ENCODE assay signal across 1 cellular context in genomic region chr11:102226702-102227101, GRCh38.
TF ChIP-seq lines count a peak whose summit lies in the region.

No MANE protein-coding gene starts in this region.

TF ChIP-seq in K562, 482 proteins besides CTCF, POLR2A, EP300 and RAD21 (continued from another document):
- TF ChIP-seq CREB3 (tag; conservative IDR thresholded peaks at IDR 0.05; ENCODE audit: low read depth) (no peak), ZBTB43 (CRISPR knock-in tag; IDR thresholded peaks at IDR 0.05) (no peak), DPF2 (IDR thresholded peaks at IDR 0.05) (peak; percentile 48; the same call in 1 of the 2 replicates), DIDO1 (tag; IDR thresholded peaks at IDR 0.05; ENCODE audit: low read depth) (no peak), GABPB2 (CRISPR knock-in tag; conservative IDR thresholded peaks at IDR 0.05) (no peak), KAT2B (IDR thresholded peaks at IDR 0.05; ENCODE audit: low read depth, low read length) (no peak), MITF (IDR thresholded peaks at IDR 0.05) (no peak), ZC3H11A (IDR thresholded peaks at IDR 0.05; ENCODE audit: low read depth, low read length) (no peak), PPARD (CRISPR knock-in tag; IDR thresholded peaks at IDR 0.05) (no peak), ZNF699 (CRISPR knock-in tag; IDR thresholded peaks at IDR 0.05; ENCODE audit: insufficient replicate concordance) (no peak), NFE2 (IDR thresholded peaks at IDR 0.05; ENCODE audit: low read depth) (peak; percentile 63), MCM3 (IDR thresholded peaks at IDR 0.05) (no peak), DNMT1 (IDR thresholded peaks at IDR 0.05) (no peak), TCF7 (IDR thresholded peaks at IDR 0.05; ENCODE audit: borderline replicate concordance) (no peak), C11orf30 (IDR thresholded peaks at IDR 0.05; ENCODE audit: low read depth) (peak; percentile 35; the same call in 1 of the 2 replicates), JUND (IDR thresholded peaks at IDR 0.05; ENCODE audit: borderline replicate concordance, low read depth, low read length) (peak; percentile 74), JUND (tag; IDR thresholded peaks at IDR 0.05; ENCODE audit: borderline replicate concordance, low read depth, low read length) (peak; percentile 68), BCOR (IDR thresholded peaks at IDR 0.05) (no peak), MTA3 (IDR thresholded peaks at IDR 0.05; ENCODE audit: borderline replicate concordance) (no peak), NR4A1 (CRISPR knock-in tag; IDR thresholded peaks at IDR 0.05) (no peak), NR4A1 (tag; IDR thresholded peaks at IDR 0.05) (no peak), GABPB1 (CRISPR knock-in tag; IDR thresholded peaks at IDR 0.05) (no peak), ATF3 (IDR thresholded peaks at IDR 0.05) (peak; percentile 35; the same call in 1 of the 2 replicates), ATF3 (CRISPR knock-in tag; conservative IDR thresholded peaks at IDR 0.05) (no peak), BRCA1 (IDR thresholded peaks at IDR 0.05) (no peak), BRCA1 (CRISPR knock-in tag; IDR thresholded peaks at IDR 0.05) (no peak), ZNF780A (CRISPR knock-in tag; IDR thresholded peaks at IDR 0.05) (no peak), ZBTB11 (CRISPR knock-in tag; IDR thresholded peaks at IDR 0.05) (no peak), ZNF280B (CRISPR knock-in tag; IDR thresholded peaks at IDR 0.05) (no peak), NCOR1 (IDR thresholded peaks at IDR 0.05) (no peak), MAFF (IDR thresholded peaks at IDR 0.05; ENCODE audit: low read length) (peak; percentile 23; the same call in 1 of the 2 replicates), ARID1B (IDR thresholded peaks at IDR 0.05) (peak; percentile 41; the same call in 1 of the 2 replicates), PHF21A (IDR thresholded peaks at IDR 0.05; ENCODE audit: borderline replicate concordance, low read depth) (no peak), MYNN (IDR thresholded peaks at IDR 0.05) (no peak), MYNN (CRISPR knock-in tag; IDR thresholded peaks at IDR 0.05) (no peak)
